22 cellular contexts compared by ENCODE assay signal in genomic region chr1:6988796-6989195, GRCh38.
DNase-seq lines count a peak whose midpoint lies in the region; ATAC-seq, FAIRE-seq and TF ChIP-seq lines count a peak whose summit lies in the region.
"Had no signal": no experiment of that assay in that cellular context is flagged by ENCODE, and none has a peak within 500 bp of the region (broad histone marks: within the 10 kb centered on the region; RNA-seq: fewer than 3 reads in every experiment).

No MANE protein-coding gene starts in this region.

- 89% methylated on average over 3 of the region's 3 CpGs; no CpG with 5 or more reads in 1 of the 2 experiments for WGBS in H1 (ENCODE audit: extremely low coverage in 1 of 2, insufficient coverage in 1 of 2, insufficient read length in 1 of 2, insufficient replicate concordance in 2 of 2, low coverage in 1 of 2, low lambda C conversion rate in 2 of 2, missing lambda C conversion rate in 1 of 2), 2 experiments

- no peak overlapping the region for H3K4me3 ChIP-seq in H1 (ENCODE audit: extremely low read depth in 1 of 4, insufficient read depth in 2 of 4, low read depth in 3 of 4, low read length in 4 of 4)
- H3K4me3 ChIP-seq: BLaER1 had no signal

- ATAC-seq in GM21447 (IDR thresholded peaks at IDR 0.05; ENCODE audit: unreplicated experiment) (no peak), GM18520 (IDR thresholded peaks at IDR 0.05; ENCODE audit: unreplicated experiment) (no peak)
- no peak for ATAC-seq in activated CD4-positive, CD25-positive, alpha-beta regulatory T cell treated with anti-CD3 and anti-CD28 coated beads, Interleukin-2, amount 50 U/mL, for 24 hours
- ATAC-seq: CD8-positive, alpha-beta T cell; HCT116 had no signal

- no peak overlapping the region for H2AK5ac ChIP-seq in H1 (ENCODE audit: low read depth, low read length)

- no peak for FAIRE-seq in H1 (lab: Jason Lieb, UNC)
- FAIRE-seq: A204.1, G401.6, GM12892, GM19239 had no signal

- H3K18ac ChIP-seq in H1 (ENCODE audit: extremely low read depth, low read length), result peak overlapping the region; percentile 10; the same call in 1 of the 2 replicates

- peaks cover 0 to 8% (median 2%) of the 10 kb centered on the region in 4 experiments; a peak in 2 of 7 replicates for H3K4me1 ChIP-seq in H1 (replicated peaks in 1 of 4; ENCODE audit: control insufficient read depth in 3 of 4, insufficient read depth in 4 of 4, low read length in 3 of 4)
- H3K4me1 ChIP-seq: BLaER1, Caco-2 had no signal

- H2BK20ac ChIP-seq in H1 (ENCODE audit: low read length), result no peak overlapping the region

- H4K20me1 ChIP-seq in H1 (replicated peaks in 1 of 2; ENCODE audit: control insufficient read depth in 1 of 2, insufficient read depth in 2 of 2, low read length in 2 of 2), result no peaks in the 10 kb centered on the region
- H4K20me1 ChIP-seq: BLaER1 had no signal

- no peak overlapping the region for H3K4me2 ChIP-seq in H1 (ENCODE audit: insufficient read depth in 1 of 2, low read depth in 2 of 2, low read length in 2 of 2)
- H3K4me2 ChIP-seq: BLaER1 had no signal

- no peak overlapping the region for H2BK120ac ChIP-seq in H1 (replicated peaks; ENCODE audit: low read depth, low read length)

- no peak overlapping the region; the same call in 1 of the 2 replicates for H2BK15ac ChIP-seq in H1 (ENCODE audit: low read length)

- H2BK5ac ChIP-seq in H1 (ENCODE audit: low read depth, low read length), result no peak overlapping the region

- peak; percentile 74 for DNase-seq in NCI-H510A treated with DMSO at 0.1 percent for 48 hours (lab: John Stamatoyannopoulos, UW)
- no peak for DNase-seq in NCI-H510A (lab: John Stamatoyannopoulos, UW)
- DNase-seq in H1 (ENCODE audit: low read depth in 1 of 2, low spot score in 2 of 2), result no peak
- DNase-seq in posterior vena cava (ENCODE audit: low spot score), result peak; percentile 2
- DNase-seq: Caco-2; CD4-positive, CD25-positive, alpha-beta regulatory T cell; CD8-positive, alpha-beta T cell; DMS153; DND-41; GOT3; HFFc6 had no signal

- H3K23me2 ChIP-seq in H1 (ENCODE audit: low read depth, low read length), result peaks cover 3% of the 10 kb centered on the region; the same call in 1 of the 2 replicates

- TF ChIP-seq RAD21 in H1 (IDR thresholded peaks at IDR 0.05 in 1 of 2, conservative IDR thresholded peaks at IDR 0.05 in 1 of 2; ENCODE audit: low read depth in 2 of 2, low read length in 2 of 2), result no peak

- no peak for TF ChIP-seq POLR2A in H1 (IDR thresholded peaks at IDR 0.05; ENCODE audit: control extremely low read depth in 1 of 2, low read depth in 2 of 2, low read length in 2 of 2)

- H3K4ac ChIP-seq in H1 (replicated peaks; ENCODE audit: insufficient read length, low read depth, low read length), result no peak overlapping the region

- TF ChIP-seq CTCF in H1 (IDR thresholded peaks at IDR 0.05; ENCODE audit: control extremely low read depth in 1 of 3, insufficient read depth in 1 of 3, low read depth in 1 of 3, low read length in 3 of 3), result no peak

- no peak for TF ChIP-seq EP300 in H1 (IDR thresholded peaks at IDR 0.05; ENCODE audit: borderline replicate concordance in 1 of 2, low read depth in 2 of 2, low read length in 2 of 2)

- POLR2A ChIA-PET in H1 (lab: Charles Lee; ENCODE audit: partially characterized antibody), result no interaction called here

- H3K79me2 ChIP-seq in H1 (ENCODE audit: control insufficient read depth in 1 of 2, insufficient read depth in 2 of 2, low read length in 2 of 2), result no peaks in the 10 kb centered on the region

- no peak overlapping the region for H2BK12ac ChIP-seq in H1 (ENCODE audit: low read depth, low read length)

- no peaks in the 10 kb centered on the region for H3K9me3 ChIP-seq in H1 (ENCODE audit: insufficient read depth in 2 of 2, low read depth in 1 of 2, low read length in 1 of 2)
- H3K9me3 ChIP-seq: Caco-2 had no signal

- H3K36me3 ChIP-seq in H1 (ENCODE audit: control insufficient read depth in 2 of 4, insufficient read depth in 4 of 4, low read length in 3 of 4), result no peaks in the 10 kb centered on the region
- H3K36me3 ChIP-seq: BLaER1 had no signal

- CTCF ChIA-PET in H1 (lab: Charles Lee; ENCODE audit: partially characterized antibody), result no interaction called here

- no peak overlapping the region for H3K14ac ChIP-seq in H1 (ENCODE audit: insufficient read length)

- no peaks in the 10 kb centered on the region for H3K79me1 ChIP-seq in H1 (ENCODE audit: low read depth, low read length)

- no peak overlapping the region for H4K5ac ChIP-seq in H1 (ENCODE audit: insufficient read length, low read depth, low read length)

- H2AFZ ChIP-seq in H1 (ENCODE audit: low read length), result no peak overlapping the region

- intact Hi-C loops in posterior vena cava (cut with DNase I), result no loop called here

- H3K27me3 ChIP-seq in H1 (replicated peaks in 1 of 4; ENCODE audit: control insufficient read depth in 3 of 4, extremely low read depth in 1 of 4, insufficient read depth in 3 of 4, low read length in 3 of 4), result no peaks in the 10 kb centered on the region
- H3K27me3 ChIP-seq: BLaER1 had no signal

- H3K27ac ChIP-seq in H1 (ENCODE audit: low read depth, low read length), result no peak overlapping the region
- H3K27ac ChIP-seq: 22Rv1, BLaER1, C4-2B had no signal

- H4K8ac ChIP-seq in H1 (ENCODE audit: extremely low read depth, insufficient read depth, low read length), result no peak overlapping the region

- H3K23ac ChIP-seq in H1 (ENCODE audit: insufficient read length), result no peak overlapping the region

- H3K56ac ChIP-seq in H1 (replicated peaks; ENCODE audit: insufficient read length, low read depth, low read length), result no peak overlapping the region

- no peak overlapping the region for H4K91ac ChIP-seq in H1 (replicated peaks; ENCODE audit: insufficient read length, low read length)

- no peak overlapping the region for H3K9ac ChIP-seq in H1 (replicated peaks in 1 of 4; ENCODE audit: extremely low read depth in 1 of 4, low read depth in 3 of 4, low read length in 3 of 4)
- H3K9ac ChIP-seq: BLaER1 had no signal

TF ChIP-seq in H1, 55 proteins besides CTCF, POLR2A, EP300 and RAD21:
- no peak for TF ChIP-seq USF2 (IDR thresholded peaks at IDR 0.05; ENCODE audit: low read length)

Comparison
In these comparisons a context has a peak if more than half of its experiments do, and no peak if none do; other contexts are left out.
1. DNase-seq: peak in NCI-H510A treated with DMSO at 0.1 percent for 48 hours (single experiment) and posterior vena cava (single experiment); none in NCI-H510A (single experiment) and H1 (0 of 2).